Comparison of ENCODE assay signal across 36 cellular contexts in genomic region chrX:2989565-2989964, GRCh38. TPM values are rescaled to one million over a fixed set of nuclear protein-coding genes. Genes with fewer than 3 reads are reported as not detected.
"Had no signal": no experiment of that assay in that cellular context is flagged by ENCODE, and none has a peak within 500 bp of the region (broad histone marks: within the 10 kb centered on the region; RNA-seq: fewer than 3 reads in every experiment).

No MANE protein-coding gene starts in this region.

- H3K27me3 Mint-ChIP-seq: activated CD4-positive, alpha-beta T cell treated with anti-CD3 and anti-CD28 coated beads, Interleukin-2, amount 10 ng/mL, durations not matched to agents 24 days and 14 days; activated CD8-positive, alpha-beta memory T cell treated with anti-CD3 and anti-CD28 coated beads, Interleukin-2, amount 10 ng/mL, durations not matched to agents 7 days and 5 days; activated naive CD8-positive, alpha-beta T cell treated with anti-CD3 and anti-CD28 coated beads, Interleukin-2, amount 50 U/mL, for 24 hours had no signal

- H3K27me3 ChIP-seq: ascending aorta, breast epithelium, cardiac muscle cell, esophagus muscularis mucosa, foreskin keratinocyte, gastrocnemius medialis had no signal

- H3K27ac Mint-ChIP-seq: activated CD4-positive, alpha-beta memory T cell treated with anti-CD3 and anti-CD28 coated beads for 36 hours; activated CD4-positive, alpha-beta T cell treated with anti-CD3 and anti-CD28 coated beads for 36 hours; activated CD4-positive, alpha-beta T cell treated with anti-CD3 and anti-CD28 coated beads, Interleukin-2, amount 10 ng/mL, durations not matched to agents 24 days and 14 days; activated CD8-positive, alpha-beta memory T cell treated with anti-CD3 and anti-CD28 coated beads, Interleukin-2, amount 10 ng/mL, durations not matched to agents 7 days and 5 days; activated CD8-positive, alpha-beta T cell treated with anti-CD3 and anti-CD28 coated beads, Interleukin-2, amount 10 ng/mL, durations not matched to agents 7 days and 5 days; activated naive CD4-positive, alpha-beta T cell treated with anti-CD3 and anti-CD28 coated beads for 36 hours; activated naive CD4-positive, alpha-beta T cell treated with anti-CD3 and anti-CD28 coated beads, Interleukin-2, amount 50 U/mL, for 24 hours; activated naive CD8-positive, alpha-beta T cell treated with anti-CD3 and anti-CD28 coated beads for 36 hours; activated naive CD8-positive, alpha-beta T cell treated with anti-CD3 and anti-CD28 coated beads, Interleukin-2, amount 50 U/mL, for 24 hours; activated T-helper 1 cell treated with anti-CD3 and anti-CD28 coated beads, Interleukin-12 subunit alpha, Interleukin-12 subunit beta, Interleukin-2, Interleukin-4 antibody, amounts not matched to agents 30 ng/mL and 10 ng/mL and 1 ng/mL, durations not matched to agents 14 hours and 24 hours and 36 hours; activated T-helper 2 cell treated with anti-CD3 and anti-CD28 coated beads, Interferon-gamma antibody, Interleukin-2, Interleukin-4, amounts not matched to agents 10 μg/mL and 5 μg/mL and 100 μg/mL, durations not matched to agents 14 hours and 24 hours and 36 hours; brain; effector memory CD8-positive, alpha-beta T cell had no signal

- H3K4me3 ChIP-seq: ascending aorta, breast epithelium, cardiac muscle cell, coronary artery, esophagus muscularis mucosa, gastrocnemius medialis, heart left ventricle had no signal

- H3K36me3 ChIP-seq: ascending aorta, breast epithelium, cardiac muscle cell, esophagus muscularis mucosa, gastrocnemius medialis, heart left ventricle had no signal

- H3K4me1 Mint-ChIP-seq: activated CD4-positive, alpha-beta T cell treated with anti-CD3 and anti-CD28 coated beads, Interleukin-2, amount 10 ng/mL, durations not matched to agents 24 days and 14 days; activated CD8-positive, alpha-beta memory T cell treated with anti-CD3 and anti-CD28 coated beads, Interleukin-2, amount 10 ng/mL, durations not matched to agents 7 days and 5 days; activated naive CD4-positive, alpha-beta T cell treated with anti-CD3 and anti-CD28 coated beads, Interleukin-2, amount 50 U/mL, for 24 hours; activated naive CD8-positive, alpha-beta T cell treated with anti-CD3 and anti-CD28 coated beads for 36 hours; activated naive CD8-positive, alpha-beta T cell treated with anti-CD3 and anti-CD28 coated beads, Interleukin-2, amount 50 U/mL, for 24 hours; brain had no signal

- H3K27ac ChIP-seq: ascending aorta, breast epithelium, cardiac muscle cell, coronary artery, esophagus muscularis mucosa, foreskin keratinocyte, gastrocnemius medialis, heart left ventricle had no signal

- ATAC-seq: activated CD4-positive, alpha-beta T cell treated with anti-CD3 and anti-CD28 coated beads for 36 hours; activated CD8-positive, alpha-beta memory T cell treated with anti-CD3 and anti-CD28 coated beads, Interleukin-2, amount 10 ng/mL, durations not matched to agents 7 days and 5 days; activated CD8-positive, alpha-beta T cell treated with anti-CD3 and anti-CD28 coated beads, Interleukin-2, amount 10 ng/mL, durations not matched to agents 7 days and 5 days; activated naive CD8-positive, alpha-beta T cell treated with anti-CD3 and anti-CD28 coated beads, Interleukin-2, amount 50 U/mL, for 24 hours; effector memory CD8-positive, alpha-beta T cell; foreskin keratinocyte; gastrocnemius medialis; heart left ventricle had no signal

- H3K9me3 Mint-ChIP-seq: activated CD4-positive, alpha-beta memory T cell treated with anti-CD3 and anti-CD28 coated beads for 36 hours; activated CD4-positive, alpha-beta T cell treated with anti-CD3 and anti-CD28 coated beads, Interleukin-2, amount 10 ng/mL, durations not matched to agents 24 days and 14 days; activated naive CD4-positive, alpha-beta T cell treated with anti-CD3 and anti-CD28 coated beads for 36 hours; activated naive CD4-positive, alpha-beta T cell treated with anti-CD3 and anti-CD28 coated beads, Interleukin-2, amount 50 U/mL, for 24 hours; activated naive CD8-positive, alpha-beta T cell treated with anti-CD3 and anti-CD28 coated beads for 36 hours; activated naive CD8-positive, alpha-beta T cell treated with anti-CD3 and anti-CD28 coated beads, Interleukin-2, amount 50 U/mL, for 24 hours; activated T-helper 1 cell treated with anti-CD3 and anti-CD28 coated beads, Interleukin-12 subunit alpha, Interleukin-12 subunit beta, Interleukin-2, Interleukin-4 antibody, amounts not matched to agents 30 ng/mL and 10 ng/mL and 1 ng/mL, durations not matched to agents 14 hours and 24 hours and 36 hours; activated T-helper 2 cell treated with anti-CD3 and anti-CD28 coated beads, Interferon-gamma antibody, Interleukin-2, Interleukin-4, amounts not matched to agents 10 μg/mL and 5 μg/mL and 100 μg/mL, durations not matched to agents 14 hours and 24 hours and 36 hours; effector memory CD8-positive, alpha-beta T cell had no signal

- H3K4me1 ChIP-seq: ascending aorta, breast epithelium, esophagus muscularis mucosa, foreskin keratinocyte, gastrocnemius medialis, heart left ventricle had no signal

- H3K4me3 Mint-ChIP-seq: activated CD4-positive, alpha-beta memory T cell treated with anti-CD3 and anti-CD28 coated beads for 36 hours; activated CD4-positive, alpha-beta T cell treated with anti-CD3 and anti-CD28 coated beads for 36 hours; activated CD4-positive, alpha-beta T cell treated with anti-CD3 and anti-CD28 coated beads, Interleukin-2, amount 10 ng/mL, durations not matched to agents 24 days and 14 days; activated CD8-positive, alpha-beta memory T cell treated with anti-CD3 and anti-CD28 coated beads, Interleukin-2, amount 10 ng/mL, durations not matched to agents 7 days and 5 days; activated CD8-positive, alpha-beta T cell treated with anti-CD3 and anti-CD28 coated beads, Interleukin-2, amount 10 ng/mL, durations not matched to agents 7 days and 5 days; activated naive CD4-positive, alpha-beta T cell treated with anti-CD3 and anti-CD28 coated beads for 36 hours; activated naive CD4-positive, alpha-beta T cell treated with anti-CD3 and anti-CD28 coated beads, Interleukin-2, amount 50 U/mL, for 24 hours; activated naive CD8-positive, alpha-beta T cell treated with anti-CD3 and anti-CD28 coated beads for 36 hours; activated naive CD8-positive, alpha-beta T cell treated with anti-CD3 and anti-CD28 coated beads, Interleukin-2, amount 50 U/mL, for 24 hours; activated T-helper 1 cell treated with anti-CD3 and anti-CD28 coated beads, Interleukin-12 subunit alpha, Interleukin-12 subunit beta, Interleukin-2, Interleukin-4 antibody, amounts not matched to agents 30 ng/mL and 10 ng/mL and 1 ng/mL, durations not matched to agents 14 hours and 24 hours and 36 hours; brain; effector memory CD8-positive, alpha-beta T cell had no signal

- H3K36me3 Mint-ChIP-seq: activated CD4-positive, alpha-beta memory T cell treated with anti-CD3 and anti-CD28 coated beads for 36 hours; activated CD8-positive, alpha-beta memory T cell treated with anti-CD3 and anti-CD28 coated beads, Interleukin-2, amount 10 ng/mL, durations not matched to agents 7 days and 5 days; activated naive CD4-positive, alpha-beta T cell treated with anti-CD3 and anti-CD28 coated beads, Interleukin-2, amount 50 U/mL, for 24 hours; activated naive CD8-positive, alpha-beta T cell treated with anti-CD3 and anti-CD28 coated beads for 36 hours; brain had no signal

- H3K9me3 ChIP-seq: ascending aorta, breast epithelium, esophagus muscularis mucosa had no signal

- DNase-seq: activated CD4-positive, alpha-beta memory T cell treated with anti-CD3 and anti-CD28 coated beads for 36 hours; activated CD4-positive, alpha-beta T cell treated with anti-CD3 and anti-CD28 coated beads for 36 hours; activated CD4-positive, alpha-beta T cell treated with anti-CD3 and anti-CD28 coated beads, Interleukin-2, amount 10 ng/mL, durations not matched to agents 24 days and 14 days; activated CD4-positive, CD25-positive, alpha-beta regulatory T cell; activated CD4-positive, CD25-positive, alpha-beta regulatory T cell treated with anti-CD3 and anti-CD28 coated beads, Interleukin-2, amount 50 U/mL, for 72 hours; activated CD8-positive, alpha-beta memory T cell treated with anti-CD3 and anti-CD28 coated beads, Interleukin-2, amount 10 ng/mL, durations not matched to agents 7 days and 5 days; activated CD8-positive, alpha-beta memory T cell treated with anti-CD3 and anti-CD28 coated beads, Interleukin-2, amount 50 U/mL, for 4 hours; activated CD8-positive, alpha-beta T cell treated with anti-CD3 and anti-CD28 coated beads, Interleukin-2, amount 10 ng/mL, durations not matched to agents 7 days and 5 days; activated effector memory CD4-positive, alpha-beta T cell treated with anti-CD3 and anti-CD28 coated beads, Interleukin-2, amount 50 U/mL, for 16 hours; activated naive CD4-positive, alpha-beta T cell treated with anti-CD3 and anti-CD28 coated beads for 36 hours; activated naive CD8-positive, alpha-beta T cell treated with anti-CD3 and anti-CD28 coated beads for 36 hours; activated naive CD8-positive, alpha-beta T cell treated with anti-CD3 and anti-CD28 coated beads, Interleukin-2, amount 50 U/mL, for 24 hours; activated T-cell treated with anti-CD3 and anti-CD28 coated beads, Interleukin-2, amount 50 U/mL, for 1 hour; activated T-cell treated with anti-CD3 and anti-CD28 coated beads, Interleukin-2, amount 50 U/mL, for 48 hours; central memory CD4-positive, alpha-beta T cell; cerebellar nuclear complex; dermis blood vessel endothelial cell; effector CD4-positive, alpha-beta T cell; effector memory CD8-positive, alpha-beta T cell; erythroblast; foreskin keratinocyte; gastrocnemius medialis; glutamatergic neuron; heart left ventricle; T-helper 2 cell had no signal

RNA-seq across cellular contexts. Expression of gene ARSH, which starts 16.8 kb away (rescaled TPM):
- total RNA-seq: activated CD4-positive, alpha-beta memory T cell treated with anti-CD3 and anti-CD28 coated beads for 36 hours; activated CD4-positive, alpha-beta T cell treated with anti-CD3 and anti-CD28 coated beads for 36 hours; activated CD4-positive, alpha-beta T cell treated with anti-CD3 and anti-CD28 coated beads, Interleukin-2, amount 10 ng/mL, durations not matched to agents 24 days and 14 days; activated CD8-positive, alpha-beta memory T cell treated with anti-CD3 and anti-CD28 coated beads for 36 hours; activated CD8-positive, alpha-beta memory T cell treated with anti-CD3 and anti-CD28 coated beads, Interleukin-2, amount 10 ng/mL, durations not matched to agents 7 days and 5 days; activated CD8-positive, alpha-beta T cell treated with anti-CD3 and anti-CD28 coated beads, Interleukin-2, amount 10 ng/mL, durations not matched to agents 7 days and 5 days; activated naive CD4-positive, alpha-beta T cell treated with anti-CD3 and anti-CD28 coated beads for 36 hours; activated naive CD8-positive, alpha-beta T cell treated with anti-CD3 and anti-CD28 coated beads for 36 hours; activated T-helper 1 cell treated with anti-CD3 and anti-CD28 coated beads, Interleukin-12 subunit alpha, Interleukin-12 subunit beta, Interleukin-2, Interleukin-4 antibody, amounts not matched to agents 30 ng/mL and 10 ng/mL and 1 ng/mL, durations not matched to agents 14 hours and 24 hours and 36 hours; activated T-helper 2 cell treated with anti-CD3 and anti-CD28 coated beads, Interferon-gamma antibody, Interleukin-2, Interleukin-4, amounts not matched to agents 10 μg/mL and 5 μg/mL and 100 μg/mL, durations not matched to agents 14 hours and 24 hours and 36 hours; ascending aorta; cardiac muscle cell; dermis blood vessel endothelial cell; esophagus muscularis mucosa; foreskin keratinocyte; gastrocnemius medialis; heart left ventricle; T-helper 1 cell treated with Interleukin-12 subunit alpha and Interleukin-12 subunit beta and Interleukin-4 antibody, amounts not matched to agents 30 ng/mL and 1 ng/mL, for 36 hours had no signal
- polyA plus RNA-seq: cardiac muscle cell, foreskin keratinocyte, heart left ventricle had no signal

RNA-seq across cellular contexts. Expression of gene ARSF, which starts 51.7 kb away (rescaled TPM):
- total RNA-seq: activated CD4-positive, alpha-beta memory T cell treated with anti-CD3 and anti-CD28 coated beads for 36 hours; activated CD4-positive, alpha-beta T cell treated with anti-CD3 and anti-CD28 coated beads for 36 hours; activated CD4-positive, alpha-beta T cell treated with anti-CD3 and anti-CD28 coated beads, Interleukin-2, amount 10 ng/mL, durations not matched to agents 24 days and 14 days; activated CD8-positive, alpha-beta memory T cell treated with anti-CD3 and anti-CD28 coated beads for 36 hours; activated CD8-positive, alpha-beta memory T cell treated with anti-CD3 and anti-CD28 coated beads, Interleukin-2, amount 10 ng/mL, durations not matched to agents 7 days and 5 days; activated CD8-positive, alpha-beta T cell treated with anti-CD3 and anti-CD28 coated beads, Interleukin-2, amount 10 ng/mL, durations not matched to agents 7 days and 5 days; activated naive CD4-positive, alpha-beta T cell treated with anti-CD3 and anti-CD28 coated beads for 36 hours; activated naive CD8-positive, alpha-beta T cell treated with anti-CD3 and anti-CD28 coated beads for 36 hours; activated T-helper 1 cell treated with anti-CD3 and anti-CD28 coated beads, Interleukin-12 subunit alpha, Interleukin-12 subunit beta, Interleukin-2, Interleukin-4 antibody, amounts not matched to agents 30 ng/mL and 10 ng/mL and 1 ng/mL, durations not matched to agents 14 hours and 24 hours and 36 hours; activated T-helper 2 cell treated with anti-CD3 and anti-CD28 coated beads, Interferon-gamma antibody, Interleukin-2, Interleukin-4, amounts not matched to agents 10 μg/mL and 5 μg/mL and 100 μg/mL, durations not matched to agents 14 hours and 24 hours and 36 hours; ascending aorta; breast epithelium; cardiac muscle cell; dermis blood vessel endothelial cell; foreskin keratinocyte; gastrocnemius medialis; heart left ventricle; T-helper 1 cell treated with Interleukin-12 subunit alpha and Interleukin-12 subunit beta and Interleukin-4 antibody, amounts not matched to agents 30 ng/mL and 1 ng/mL, for 36 hours had no signal
- polyA plus RNA-seq: cardiac muscle cell, foreskin keratinocyte, heart left ventricle had no signal
